In the genomic region with DNA sequence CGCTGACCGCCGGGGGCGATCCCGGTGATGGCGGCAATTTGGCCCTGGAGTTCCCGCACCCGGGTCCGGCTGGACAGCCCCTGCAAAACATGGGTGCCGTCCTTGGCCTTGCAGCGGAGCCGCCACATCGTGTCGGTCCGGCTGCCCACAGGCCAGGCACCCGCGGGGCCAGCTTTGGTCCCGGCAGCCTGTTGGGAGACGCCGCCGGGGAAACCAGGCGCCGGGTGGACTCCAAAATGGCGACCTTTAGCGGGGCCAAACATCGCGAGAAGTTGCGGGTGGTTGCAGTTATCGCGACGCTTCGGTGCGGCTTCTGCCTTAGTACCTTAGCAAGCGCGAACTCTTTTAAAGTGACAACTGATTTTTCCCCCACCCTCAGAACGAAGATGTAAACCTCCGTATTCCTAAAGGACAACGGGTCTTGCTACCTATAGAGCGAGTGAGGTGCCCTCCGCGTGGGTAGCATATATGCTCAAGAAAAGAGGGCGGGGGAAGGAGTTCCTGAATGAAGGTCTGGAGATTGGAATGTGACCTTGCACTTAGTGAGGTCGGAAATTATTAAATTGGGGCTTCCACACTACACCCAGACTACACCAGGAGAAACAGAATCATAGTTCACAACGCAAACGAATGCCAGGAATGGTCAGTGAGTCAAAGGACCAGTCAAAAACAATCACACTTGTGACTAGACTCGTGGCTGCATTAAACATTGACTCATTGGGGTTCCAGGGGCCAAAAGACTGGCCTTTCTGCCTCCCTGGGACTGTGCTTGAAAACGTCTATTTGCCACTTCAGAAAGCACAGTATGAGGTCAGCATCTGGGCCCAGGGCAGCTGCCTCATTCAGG, we compare ENCODE assay signal across 1 cellular context.
TF ChIP-seq lines count a peak whose summit lies in the region.

Gene YOD1, minus strand, starts transcription at position 441 of the 847 bp plus-strand sequence. Its CDS starts 178 bp downstream, at position 263.

TF ChIP-seq in HepG2, 621 proteins besides CTCF, POLR2A, EP300 and RAD21 (continued from another document and continues in another):
- TF ChIP-seq ARID5B (CRISPR knock-in tag; IDR thresholded peaks at IDR 0.05) = 0 out of 2 replicates have a peak, but pooled peaks have one; percentile 28
- TF ChIP-seq SMARCE1 (IDR thresholded peaks at IDR 0.05; ENCODE audit: borderline replicate concordance) = no peak
- no peak for TF ChIP-seq MAZ (IDR thresholded peaks at IDR 0.05; ENCODE audit: borderline replicate concordance, low read depth, low read length)
- no peak for TF ChIP-seq MAZ (CRISPR knock-in tag; IDR thresholded peaks at IDR 0.05; ENCODE audit: low read depth)
- TF ChIP-seq, protein P1, sequence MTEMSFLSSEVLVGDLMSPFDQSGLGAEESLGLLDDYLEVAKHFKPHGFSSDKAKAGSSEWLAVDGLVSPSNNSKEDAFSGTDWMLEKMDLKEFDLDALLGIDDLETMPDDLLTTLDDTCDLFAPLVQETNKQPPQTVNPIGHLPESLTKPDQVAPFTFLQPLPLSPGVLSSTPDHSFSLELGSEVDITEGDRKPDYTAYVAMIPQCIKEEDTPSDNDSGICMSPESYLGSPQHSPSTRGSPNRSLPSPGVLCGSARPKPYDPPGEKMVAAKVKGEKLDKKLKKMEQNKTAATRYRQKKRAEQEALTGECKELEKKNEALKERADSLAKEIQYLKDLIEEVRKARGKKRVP (CRISPR knock-in tag; IDR thresholded peaks at IDR 0.05) = no peak
- TF ChIP-seq, protein P2, sequence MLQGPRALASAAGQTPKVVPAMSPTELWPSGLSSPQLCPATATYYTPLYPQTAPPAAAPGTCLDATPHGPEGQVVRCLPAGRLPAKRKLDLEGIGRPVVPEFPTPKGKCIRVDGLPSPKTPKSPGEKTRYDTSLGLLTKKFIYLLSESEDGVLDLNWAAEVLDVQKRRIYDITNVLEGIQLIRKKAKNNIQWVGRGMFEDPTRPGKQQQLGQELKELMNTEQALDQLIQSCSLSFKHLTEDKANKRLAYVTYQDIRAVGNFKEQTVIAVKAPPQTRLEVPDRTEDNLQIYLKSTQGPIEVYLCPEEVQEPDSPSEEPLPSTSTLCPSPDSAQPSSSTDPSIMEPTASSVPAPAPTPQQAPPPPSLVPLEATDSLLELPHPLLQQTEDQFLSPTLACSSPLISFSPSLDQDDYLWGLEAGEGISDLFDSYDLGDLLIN (CRISPR knock-in tag; IDR thresholded peaks at IDR 0.05; ENCODE audit: borderline replicate concordance) = no peak
- no peak for TF ChIP-seq ZNF160 (CRISPR knock-in tag; IDR thresholded peaks at IDR 0.05)
- 0 out of 2 replicates have a peak, but pooled peaks have one; percentile 6 for TF ChIP-seq ZNF431 (CRISPR knock-in tag; IDR thresholded peaks at IDR 0.05; ENCODE audit: borderline replicate concordance, low read depth)
- no peak; the same call in 1 of the 2 replicates for TF ChIP-seq ZNF782 (CRISPR knock-in tag; IDR thresholded peaks at IDR 0.05; ENCODE audit: borderline replicate concordance)
- TF ChIP-seq ZNF3 (CRISPR knock-in tag; IDR thresholded peaks at IDR 0.05) = no peak
- no peak for TF ChIP-seq GLI4 (CRISPR knock-in tag; IDR thresholded peaks at IDR 0.05; ENCODE audit: borderline replicate concordance)
- no peak for TF ChIP-seq TEF (CRISPR knock-in tag; IDR thresholded peaks at IDR 0.05)
- no peak for TF ChIP-seq MTF1 (CRISPR knock-in tag; IDR thresholded peaks at IDR 0.05)
- no peak for TF ChIP-seq NCOR1 (IDR thresholded peaks at IDR 0.05; ENCODE audit: borderline replicate concordance, low read length)
- TF ChIP-seq, protein P3, sequence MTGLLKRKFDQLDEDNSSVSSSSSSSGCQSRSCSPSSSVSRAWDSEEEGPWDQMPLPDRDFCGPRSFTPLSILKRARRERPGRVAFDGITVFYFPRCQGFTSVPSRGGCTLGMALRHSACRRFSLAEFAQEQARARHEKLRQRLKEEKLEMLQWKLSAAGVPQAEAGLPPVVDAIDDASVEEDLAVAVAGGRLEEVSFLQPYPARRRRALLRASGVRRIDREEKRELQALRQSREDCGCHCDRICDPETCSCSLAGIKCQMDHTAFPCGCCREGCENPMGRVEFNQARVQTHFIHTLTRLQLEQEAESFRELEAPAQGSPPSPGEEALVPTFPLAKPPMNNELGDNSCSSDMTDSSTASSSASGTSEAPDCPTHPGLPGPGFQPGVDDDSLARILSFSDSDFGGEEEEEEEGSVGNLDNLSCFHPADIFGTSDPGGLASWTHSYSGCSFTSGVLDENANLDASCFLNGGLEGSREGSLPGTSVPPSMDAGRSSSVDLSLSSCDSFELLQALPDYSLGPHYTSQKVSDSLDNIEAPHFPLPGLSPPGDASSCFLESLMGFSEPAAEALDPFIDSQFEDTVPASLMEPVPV (CRISPR knock-in tag; IDR thresholded peaks at IDR 0.05) = peak; percentile 69; the same call in 1 of the 2 replicates
- no peak for TF ChIP-seq ZNF549 (CRISPR knock-in tag; IDR thresholded peaks at IDR 0.05)
- TF ChIP-seq RNF2 (conservative IDR thresholded peaks at IDR 0.05; ENCODE audit: low read depth) = no peak
- TF ChIP-seq MLLT10 (CRISPR knock-in tag; IDR thresholded peaks at IDR 0.05) = no peak
- peak; percentile 50; the same call in 1 of the 2 replicates for TF ChIP-seq ZNF7 (CRISPR knock-in tag; IDR thresholded peaks at IDR 0.05)
- TF ChIP-seq NCOA1 (CRISPR knock-in tag; IDR thresholded peaks at IDR 0.05) = no peak
- peak; percentile 99 for TF ChIP-seq ZFP91 (CRISPR knock-in tag; IDR thresholded peaks at IDR 0.05; ENCODE audit: borderline replicate concordance)
- TF ChIP-seq ZBTB7B (CRISPR knock-in tag; IDR thresholded peaks at IDR 0.05) = 0 out of 2 replicates have a peak, but pooled peaks have one; percentile 43
- no peak for TF ChIP-seq KLF6 (CRISPR knock-in tag; IDR thresholded peaks at IDR 0.05)
- no peak for TF ChIP-seq SRF (IDR thresholded peaks at IDR 0.05; ENCODE audit: low read depth, low read length)
- TF ChIP-seq GATAD2A (CRISPR knock-in tag; IDR thresholded peaks at IDR 0.05) = no peak
- TF ChIP-seq KLF16 (CRISPR knock-in tag; IDR thresholded peaks at IDR 0.05) = no peak
- no peak for TF ChIP-seq SMAD9 (CRISPR knock-in tag; IDR thresholded peaks at IDR 0.05)
- TF ChIP-seq NFKB2 (CRISPR knock-in tag; IDR thresholded peaks at IDR 0.05; ENCODE audit: borderline replicate concordance) = no peak; the same call in 1 of the 2 replicates
- TF ChIP-seq MIER2 (CRISPR knock-in tag; IDR thresholded peaks at IDR 0.05) = no peak
- 0 out of 2 replicates have a peak, but pooled peaks have one; percentile 15 for TF ChIP-seq SMYD3 (CRISPR knock-in tag; IDR thresholded peaks at IDR 0.05)
- TF ChIP-seq SRSF9 (IDR thresholded peaks at IDR 0.05; ENCODE audit: borderline replicate concordance, insufficient read depth, low read depth, low read length, poor library complexity, severe bottlenecking) = no peak
- TF ChIP-seq ZNF121 (CRISPR knock-in tag; IDR thresholded peaks at IDR 0.05) = no peak
- TF ChIP-seq SP5 (CRISPR knock-in tag; IDR thresholded peaks at IDR 0.05; ENCODE audit: borderline replicate concordance, low read depth) = no peak
- TF ChIP-seq FOXO1 (CRISPR knock-in tag; IDR thresholded peaks at IDR 0.05) = no peak
- TF ChIP-seq MXD4 (CRISPR knock-in tag; IDR thresholded peaks at IDR 0.05) = no peak
- TF ChIP-seq, protein P4, sequence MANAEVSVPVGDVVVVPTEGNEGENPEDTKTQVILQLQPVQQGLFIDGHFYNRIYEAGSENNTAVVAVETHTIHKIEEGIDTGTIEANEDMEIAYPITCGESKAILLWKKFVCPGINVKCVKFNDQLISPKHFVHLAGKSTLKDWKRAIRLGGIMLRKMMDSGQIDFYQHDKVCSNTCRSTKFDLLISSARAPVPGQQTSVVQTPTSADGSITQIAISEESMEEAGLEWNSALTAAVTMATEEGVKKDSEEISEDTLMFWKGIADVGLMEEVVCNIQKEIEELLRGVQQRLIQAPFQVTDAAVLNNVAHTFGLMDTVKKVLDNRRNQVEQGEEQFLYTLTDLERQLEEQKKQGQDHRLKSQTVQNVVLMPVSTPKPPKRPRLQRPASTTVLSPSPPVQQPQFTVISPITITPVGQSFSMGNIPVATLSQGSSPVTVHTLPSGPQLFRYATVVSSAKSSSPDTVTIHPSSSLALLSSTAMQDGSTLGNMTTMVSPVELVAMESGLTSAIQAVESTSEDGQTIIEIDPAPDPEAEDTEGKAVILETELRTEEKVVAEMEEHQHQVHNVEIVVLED (CRISPR knock-in tag; IDR thresholded peaks at IDR 0.05; ENCODE audit: borderline replicate concordance) = peak; percentile 59; the same call in 1 of the 2 replicates
- no peak for TF ChIP-seq MTA3 (CRISPR knock-in tag; IDR thresholded peaks at IDR 0.05)
- no peak for TF ChIP-seq SRSF4 (IDR thresholded peaks at IDR 0.05; ENCODE audit: low read depth, low read length, poor library complexity, severe bottlenecking)
- peak; percentile 78 for TF ChIP-seq TAF1 (CRISPR knock-in tag; IDR thresholded peaks at IDR 0.05)
- TF ChIP-seq E2F5 (CRISPR knock-in tag; conservative IDR thresholded peaks at IDR 0.05) = no peak
- TF ChIP-seq, protein P5, sequence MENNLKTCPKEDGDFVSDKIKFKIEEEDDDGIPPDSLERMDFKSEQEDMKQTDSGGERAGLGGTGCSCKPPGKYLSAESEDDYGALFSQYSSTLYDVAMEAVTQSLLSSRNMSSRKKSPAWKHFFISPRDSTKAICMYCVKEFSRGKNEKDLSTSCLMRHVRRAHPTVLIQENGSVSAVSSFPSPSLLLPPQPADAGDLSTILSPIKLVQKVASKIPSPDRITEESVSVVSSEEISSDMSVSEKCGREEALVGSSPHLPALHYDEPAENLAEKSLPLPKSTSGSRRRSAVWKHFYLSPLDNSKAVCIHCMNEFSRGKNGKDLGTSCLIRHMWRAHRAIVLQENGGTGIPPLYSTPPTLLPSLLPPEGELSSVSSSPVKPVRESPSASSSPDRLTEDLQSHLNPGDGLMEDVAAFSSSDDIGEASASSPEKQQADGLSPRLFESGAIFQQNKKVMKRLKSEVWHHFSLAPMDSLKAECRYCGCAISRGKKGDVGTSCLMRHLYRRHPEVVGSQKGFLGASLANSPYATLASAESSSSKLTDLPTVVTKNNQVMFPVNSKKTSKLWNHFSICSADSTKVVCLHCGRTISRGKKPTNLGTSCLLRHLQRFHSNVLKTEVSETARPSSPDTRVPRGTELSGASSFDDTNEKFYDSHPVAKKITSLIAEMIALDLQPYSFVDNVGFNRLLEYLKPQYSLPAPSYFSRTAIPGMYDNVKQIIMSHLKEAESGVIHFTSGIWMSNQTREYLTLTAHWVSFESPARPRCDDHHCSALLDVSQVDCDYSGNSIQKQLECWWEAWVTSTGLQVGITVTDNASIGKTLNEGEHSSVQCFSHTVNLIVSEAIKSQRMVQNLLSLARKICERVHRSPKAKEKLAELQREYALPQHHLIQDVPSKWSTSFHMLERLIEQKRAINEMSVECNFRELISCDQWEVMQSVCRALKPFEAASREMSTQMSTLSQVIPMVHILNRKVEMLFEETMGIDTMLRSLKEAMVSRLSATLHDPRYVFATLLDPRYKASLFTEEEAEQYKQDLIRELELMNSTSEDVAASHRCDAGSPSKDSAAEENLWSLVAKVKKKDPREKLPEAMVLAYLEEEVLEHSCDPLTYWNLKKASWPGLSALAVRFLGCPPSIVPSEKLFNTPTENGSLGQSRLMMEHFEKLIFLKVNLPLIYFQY (CRISPR knock-in tag; IDR thresholded peaks at IDR 0.05; ENCODE audit: borderline replicate concordance) = no peak
- no peak for TF ChIP-seq GABPA (IDR thresholded peaks at IDR 0.05; ENCODE audit: low read depth, low read length)
- no peak for TF ChIP-seq GABPA (CRISPR knock-in tag; IDR thresholded peaks at IDR 0.05; ENCODE audit: low read depth)
